In genomic region chr6:36378936-36379335, GRCh38 we compare ENCODE assay signal across 2 cellular contexts.
TF ChIP-seq lines count a peak whose summit lies in the region.

No MANE protein-coding gene starts in this region.

TF ChIP-seq in GM12878, 131 proteins besides CTCF, POLR2A, EP300 and RAD21:
- TF ChIP-seq NR2C1 (IDR thresholded peaks at IDR 0.05) (no peak), ETV6 (conservative IDR thresholded peaks at IDR 0.05 in 1 of 2, IDR thresholded peaks at IDR 0.05 in 1 of 2; ENCODE audit: borderline replicate concordance in 1 of 2, low read depth in 1 of 2) (no peak), SMARCA5 (IDR thresholded peaks at IDR 0.05) (no peak), PAX8 (IDR thresholded peaks at IDR 0.05) (no peak), RB1 (IDR thresholded peaks at IDR 0.05; ENCODE audit: borderline replicate concordance) (no peak), ZNF274 (IDR thresholded peaks at IDR 0.05; ENCODE audit: insufficient read depth, insufficient read length) (no peak), KLF5 (IDR thresholded peaks at IDR 0.05; ENCODE audit: partially characterized antibody) (no peak), IRF5 (IDR thresholded peaks at IDR 0.05; ENCODE audit: borderline replicate concordance) (no peak), ZZZ3 (IDR thresholded peaks at IDR 0.05; ENCODE audit: control insufficient read depth, insufficient read length, low read depth) (no peak), MTA3 (IDR thresholded peaks at IDR 0.05; ENCODE audit: borderline replicate concordance, low read length) (no peak), IKZF1 (conservative IDR thresholded peaks at IDR 0.05) (no peak), IRF3 (IDR thresholded peaks at IDR 0.05) (no peak), YY1 (IDR thresholded peaks at IDR 0.05; ENCODE audit: low read depth, low read length) (no peak), ZSCAN29 (IDR thresholded peaks at IDR 0.05) (no peak), MXI1 (IDR thresholded peaks at IDR 0.05; ENCODE audit: low read depth, low read length) (no peak)

TF ChIP-seq in neural cell, 6 proteins besides CTCF, POLR2A, EP300 and RAD21:
- TF ChIP-seq SMC3 (conservative IDR thresholded peaks at IDR 0.05; ENCODE audit: poor library complexity) (no peak), MXI1 (conservative IDR thresholded peaks at IDR 0.05; ENCODE audit: poor library complexity, severe bottlenecking) (no peak), POLR2AphosphoS5 (IDR thresholded peaks at IDR 0.05) (no peak)
